1 cellular context compared by ENCODE assay signal in the genomic region with DNA sequence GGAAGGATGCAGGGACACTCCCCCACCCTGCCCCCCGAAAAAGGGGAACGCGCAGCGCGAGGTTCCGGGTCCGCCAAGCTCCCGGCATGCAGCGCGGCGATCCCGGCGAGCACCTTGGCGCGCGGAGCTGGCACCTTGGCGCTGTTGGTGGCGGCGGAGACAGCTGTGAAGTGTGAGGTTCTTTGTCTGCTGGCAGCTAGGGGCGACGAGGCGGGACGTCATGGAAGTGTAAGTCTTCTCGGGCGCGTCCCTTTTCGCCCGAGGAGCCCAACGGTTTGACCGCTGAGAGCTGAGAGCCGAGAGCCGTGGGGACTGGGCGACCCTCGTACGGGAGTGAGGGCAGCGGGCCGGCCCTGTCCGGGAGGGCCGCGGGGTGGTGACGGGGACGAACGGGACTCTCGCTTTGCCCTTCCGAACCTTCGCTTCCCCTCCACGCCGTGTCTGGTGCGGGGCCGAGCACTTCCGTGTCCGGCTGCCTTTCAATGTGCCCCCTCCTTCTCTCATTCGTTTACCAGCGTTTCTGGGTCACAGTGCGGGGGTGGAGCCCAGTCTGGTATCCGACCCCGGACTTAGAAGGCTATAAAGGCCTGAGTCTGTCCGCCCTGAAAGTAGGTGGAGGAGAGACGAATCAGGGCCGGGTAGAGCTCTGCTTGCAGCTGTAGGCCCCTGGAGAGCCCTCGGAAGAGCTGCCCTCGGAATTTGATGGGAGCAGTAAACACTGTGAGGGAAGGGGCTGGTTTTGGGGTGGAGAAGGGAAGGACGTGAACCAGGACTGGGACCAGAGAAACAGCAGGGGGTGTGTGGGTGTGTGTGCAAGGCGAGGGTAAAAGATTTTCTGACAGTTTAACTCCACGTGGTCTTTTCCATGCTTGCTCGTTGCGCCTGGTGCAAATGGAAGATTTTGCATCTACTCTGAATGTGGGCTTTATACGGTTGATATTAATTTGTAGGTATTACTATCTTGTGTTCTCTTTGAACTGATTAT.
TF ChIP-seq lines count a peak whose summit lies in the region.

A gene (plus strand): TSS at position 105 of the 985 bp plus-strand sequence. CDS start 116 bp downstream, at position 221.

TF ChIP-seq in K562, 482 proteins besides CTCF, POLR2A, EP300 and RAD21 (continued from another document):
- TF ChIP-seq, protein P1, sequence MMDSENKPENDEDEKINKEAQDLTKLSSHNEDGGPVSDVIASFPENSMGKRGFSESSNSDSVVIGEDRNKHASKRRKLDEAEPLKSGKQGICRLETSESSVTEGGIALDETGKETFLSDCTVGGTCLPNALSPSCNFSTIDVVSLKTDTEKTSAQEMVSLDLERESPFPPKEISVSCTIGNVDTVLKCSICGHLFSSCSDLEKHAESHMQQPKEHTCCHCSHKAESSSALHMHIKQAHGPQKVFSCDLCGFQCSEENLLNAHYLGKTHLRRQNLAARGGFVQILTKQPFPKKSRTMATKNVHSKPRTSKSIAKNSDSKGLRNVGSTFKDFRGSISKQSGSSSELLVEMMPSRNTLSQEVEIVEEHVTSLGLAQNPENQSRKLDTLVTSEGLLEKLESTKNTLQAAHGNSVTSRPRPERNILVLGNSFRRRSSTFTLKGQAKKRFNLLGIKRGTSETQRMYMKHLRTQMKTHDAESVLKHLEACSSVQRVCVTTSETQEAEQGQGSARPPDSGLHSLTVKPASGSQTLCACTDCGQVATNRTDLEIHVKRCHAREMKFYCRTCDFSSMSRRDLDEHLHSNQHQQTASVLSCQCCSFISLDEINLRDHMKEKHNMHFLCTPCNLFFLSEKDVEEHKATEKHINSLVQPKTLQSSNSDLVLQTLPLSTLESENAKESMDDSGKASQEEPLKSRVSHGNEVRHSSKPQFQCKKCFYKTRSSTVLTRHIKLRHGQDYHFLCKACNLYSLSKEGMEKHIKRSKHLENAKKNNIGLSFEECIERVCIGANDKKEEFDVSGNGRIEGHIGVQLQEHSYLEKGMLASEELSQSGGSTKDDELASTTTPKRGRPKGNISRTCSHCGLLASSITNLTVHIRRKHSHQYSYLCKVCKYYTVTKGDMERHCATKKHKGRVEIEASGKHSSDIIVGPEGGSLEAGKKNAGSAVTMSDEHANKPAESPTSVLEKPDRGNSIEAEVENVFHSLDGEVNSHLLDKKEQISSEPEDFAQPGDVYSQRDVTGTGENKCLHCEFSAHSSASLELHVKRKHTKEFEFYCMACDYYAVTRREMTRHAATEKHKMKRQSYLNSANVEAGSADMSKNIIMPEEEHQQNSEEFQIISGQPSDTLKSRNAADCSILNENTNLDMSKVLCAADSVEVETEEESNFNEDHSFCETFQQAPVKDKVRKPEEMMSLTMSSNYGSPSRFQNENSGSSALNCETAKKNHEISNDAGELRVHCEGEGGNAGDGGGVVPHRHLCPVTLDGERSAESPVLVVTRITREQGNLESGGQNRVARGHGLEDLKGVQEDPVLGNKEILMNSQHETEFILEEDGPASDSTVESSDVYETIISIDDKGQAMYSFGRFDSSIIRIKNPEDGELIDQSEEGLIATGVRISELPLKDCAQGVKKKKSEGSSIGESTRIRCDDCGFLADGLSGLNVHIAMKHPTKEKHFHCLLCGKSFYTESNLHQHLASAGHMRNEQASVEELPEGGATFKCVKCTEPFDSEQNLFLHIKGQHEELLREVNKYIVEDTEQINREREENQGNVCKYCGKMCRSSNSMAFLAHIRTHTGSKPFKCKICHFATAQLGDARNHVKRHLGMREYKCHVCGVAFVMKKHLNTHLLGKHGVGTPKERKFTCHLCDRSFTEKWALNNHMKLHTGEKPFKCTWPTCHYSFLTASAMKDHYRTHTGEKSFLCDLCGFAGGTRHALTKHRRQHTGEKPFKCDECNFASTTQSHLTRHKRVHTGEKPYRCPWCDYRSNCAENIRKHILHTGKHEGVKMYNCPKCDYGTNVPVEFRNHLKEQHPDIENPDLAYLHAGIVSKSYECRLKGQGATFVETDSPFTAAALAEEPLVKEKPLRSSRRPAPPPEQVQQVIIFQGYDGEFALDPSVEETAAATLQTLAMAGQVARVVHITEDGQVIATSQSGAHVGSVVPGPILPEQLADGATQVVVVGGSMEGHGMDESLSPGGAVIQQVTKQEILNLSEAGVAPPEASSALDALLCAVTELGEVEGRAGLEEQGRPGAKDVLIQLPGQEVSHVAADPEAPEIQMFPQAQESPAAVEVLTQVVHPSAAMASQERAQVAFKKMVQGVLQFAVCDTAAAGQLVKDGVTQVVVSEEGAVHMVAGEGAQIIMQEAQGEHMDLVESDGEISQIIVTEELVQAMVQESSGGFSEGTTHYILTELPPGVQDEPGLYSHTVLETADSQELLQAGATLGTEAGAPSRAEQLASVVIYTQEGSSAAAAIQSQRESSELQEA (IDR thresholded peaks at IDR 0.05; ENCODE audit: low read depth) = no peak
- peak; percentile 68 for TF ChIP-seq NEUROD1 (IDR thresholded peaks at IDR 0.05; ENCODE audit: borderline replicate concordance, low read depth, low read length, partially characterized antibody)
- no peak for TF ChIP-seq ZNF239 (CRISPR knock-in tag; IDR thresholded peaks at IDR 0.05)
- peak; percentile 73; the same call in 1 of the 2 replicates for TF ChIP-seq THRAP3 (IDR thresholded peaks at IDR 0.05; ENCODE audit: borderline replicate concordance)
- peak; percentile 28; the same call in 1 of the 2 replicates for TF ChIP-seq TCF3 (CRISPR knock-in tag; IDR thresholded peaks at IDR 0.05)
- no peak for TF ChIP-seq NFXL1 (CRISPR knock-in tag; IDR thresholded peaks at IDR 0.05)
